16 cellular contexts compared by ENCODE assay signal in genomic region chr6:156109713-156110112, GRCh38.
DNase-seq lines count a peak whose midpoint lies in the region; ATAC-seq and TF ChIP-seq lines count a peak whose summit lies in the region.
"Had no signal": no experiment of that assay in that cellular context is flagged by ENCODE, and none has a peak within 500 bp of the region (broad histone marks: within the 10 kb centered on the region; RNA-seq: fewer than 3 reads in every experiment).

No MANE protein-coding gene starts in this region.

- no peak overlapping the region for H3K27ac Mint-ChIP-seq in activated CD4-positive, alpha-beta T cell treated with anti-CD3 and anti-CD28 coated beads for 36 hours
- H3K27ac Mint-ChIP-seq: CD4-positive, alpha-beta memory T cell had no signal

- H3K36me3 ChIP-seq in HEK293 (ENCODE audit: control insufficient read depth in 2 of 2, insufficient read depth in 1 of 2, low read length in 2 of 2) = no peaks in the 10 kb centered on the region
- H3K36me3 ChIP-seq: BE2C, HAP-1 had no signal

- CTCF ChIA-PET in HEK293 (lab: Yijun Ruan, JAX) = interaction anchor here (0.7 kb wide), 1 partner anchor 62 kb away, joined by 3 read pairs; no protein-coding TSS in a partner anchor
- CTCF ChIA-PET in activated CD4-positive, alpha-beta T cell treated with anti-CD3 and anti-CD28 coated beads for 36 hours (lab: Charles Lee) = no interaction called here

- no peak for ATAC-seq in activated CD4-positive, alpha-beta T cell treated with anti-CD3 and anti-CD28 coated beads for 36 hours
- ATAC-seq: Panc1 had no signal

- H3K9me3 Mint-ChIP-seq in activated CD4-positive, alpha-beta T cell treated with anti-CD3 and anti-CD28 coated beads for 36 hours (ENCODE audit: low read depth) = no peaks in the 10 kb centered on the region
- H3K9me3 Mint-ChIP-seq: CD4-positive, alpha-beta memory T cell had no signal

- DNase-seq in EL (peak; percentile 8), astrocyte of the hippocampus (ENCODE audit: low read depth, low spot score) (peak; percentile 22), left kidney (ENCODE audit: low read depth, low spot score) (peak; percentile 41), SKM-1 treated with dmso at 0.1 percent for 144 hours (lab: John Stamatoyannopoulos, UW; ENCODE audit: unreplicated experiment) (no peak)
- no peak for DNase-seq in stimulated activated CD4-positive, alpha-beta T cell treated with anti-CD3 and anti-CD28 coated beads, Interleukin-4, amount 100 ng/mL, for 24 hours
- no peak for DNase-seq in activated CD4-positive, alpha-beta T cell treated with anti-CD3 and anti-CD28 coated beads for 36 hours
- DNase-seq: BE2C; CD4-positive, alpha-beta memory T cell; NCI-H1105; NCI-H187 treated with DMSO at 0.1 percent for 48 hours; NCI-H510A; NCI-H82; SHP77 had no signal

- intact Hi-C loops in activated CD4-positive, alpha-beta T cell treated with anti-CD3 and anti-CD28 coated beads for 36 hours (cut with DNase I, micrococcal nuclease) = no loop called here

- no peaks in the 10 kb centered on the region for H3K36me3 Mint-ChIP-seq in activated CD4-positive, alpha-beta T cell treated with anti-CD3 and anti-CD28 coated beads for 36 hours (ENCODE audit: low read depth)

- no peak overlapping the region for H3K4me3 Mint-ChIP-seq in activated CD4-positive, alpha-beta T cell treated with anti-CD3 and anti-CD28 coated beads for 36 hours
- H3K4me3 Mint-ChIP-seq: CD4-positive, alpha-beta memory T cell had no signal

- POLR2A ChIA-PET in HEK293 (lab: Yijun Ruan, JAX) = no interaction called here
- POLR2A ChIA-PET in activated CD4-positive, alpha-beta T cell treated with anti-CD3 and anti-CD28 coated beads for 36 hours (lab: Charles Lee) = no interaction called here

- no peaks in the 10 kb centered on the region for H3K27me3 Mint-ChIP-seq in activated CD4-positive, alpha-beta T cell treated with anti-CD3 and anti-CD28 coated beads for 36 hours
- H3K27me3 Mint-ChIP-seq: CD4-positive, alpha-beta memory T cell had no signal

- no peak for TF ChIP-seq CTCF in HEK293 (tag by site-specific recombination; IDR thresholded peaks at IDR 0.05)

- H3K4me1 ChIP-seq in HEK293 (ENCODE audit: control insufficient read depth, insufficient read depth, low read length) = no peaks in the 10 kb centered on the region
- H3K4me1 ChIP-seq: BE2C, HAP-1 had no signal

- H3K27ac ChIP-seq in HEK293 (ENCODE audit: extremely low read depth, low read depth, low read length) = no peak overlapping the region

- peaks cover 2% of the 10 kb centered on the region for H3K4me1 Mint-ChIP-seq in activated CD4-positive, alpha-beta T cell treated with anti-CD3 and anti-CD28 coated beads for 36 hours

- H3K4me3 ChIP-seq in HEK293 (ENCODE audit: low read depth, low read length) = no peak overlapping the region
- H3K4me3 ChIP-seq: HAP-1 had no signal

- H3K9me3 ChIP-seq in HEK293 (ENCODE audit: control insufficient read depth, insufficient read depth, low read depth, low read length) = no peaks in the 10 kb centered on the region
- H3K9me3 ChIP-seq: BE2C, HAP-1 had no signal

TF ChIP-seq in HEK293, 187 proteins besides CTCF, POLR2A, EP300 and RAD21:
- TF ChIP-seq REST (tag by site-specific recombination; IDR thresholded peaks at IDR 0.05) = peak; percentile 73
- no peak for TF ChIP-seq ZNF449 (tag by site-specific recombination; IDR thresholded peaks at IDR 0.05)

Comparison
In these comparisons a context has a peak if more than half of its experiments do, and no peak if none do; other contexts are left out.
1. DNase-seq: peak in EL (single experiment), astrocyte of the hippocampus (single experiment) and left kidney (single experiment); none in SKM-1 treated with dmso at 0.1 percent for 144 hours (single experiment), stimulated activated CD4-positive, alpha-beta T cell treated with anti-CD3 and anti-CD28 coated beads, Interleukin-4, amount 100 ng/mL, for 24 hours (single experiment) and activated CD4-positive, alpha-beta T cell treated with anti-CD3 and anti-CD28 coated beads for 36 hours (single experiment).